In the genomic region with DNA sequence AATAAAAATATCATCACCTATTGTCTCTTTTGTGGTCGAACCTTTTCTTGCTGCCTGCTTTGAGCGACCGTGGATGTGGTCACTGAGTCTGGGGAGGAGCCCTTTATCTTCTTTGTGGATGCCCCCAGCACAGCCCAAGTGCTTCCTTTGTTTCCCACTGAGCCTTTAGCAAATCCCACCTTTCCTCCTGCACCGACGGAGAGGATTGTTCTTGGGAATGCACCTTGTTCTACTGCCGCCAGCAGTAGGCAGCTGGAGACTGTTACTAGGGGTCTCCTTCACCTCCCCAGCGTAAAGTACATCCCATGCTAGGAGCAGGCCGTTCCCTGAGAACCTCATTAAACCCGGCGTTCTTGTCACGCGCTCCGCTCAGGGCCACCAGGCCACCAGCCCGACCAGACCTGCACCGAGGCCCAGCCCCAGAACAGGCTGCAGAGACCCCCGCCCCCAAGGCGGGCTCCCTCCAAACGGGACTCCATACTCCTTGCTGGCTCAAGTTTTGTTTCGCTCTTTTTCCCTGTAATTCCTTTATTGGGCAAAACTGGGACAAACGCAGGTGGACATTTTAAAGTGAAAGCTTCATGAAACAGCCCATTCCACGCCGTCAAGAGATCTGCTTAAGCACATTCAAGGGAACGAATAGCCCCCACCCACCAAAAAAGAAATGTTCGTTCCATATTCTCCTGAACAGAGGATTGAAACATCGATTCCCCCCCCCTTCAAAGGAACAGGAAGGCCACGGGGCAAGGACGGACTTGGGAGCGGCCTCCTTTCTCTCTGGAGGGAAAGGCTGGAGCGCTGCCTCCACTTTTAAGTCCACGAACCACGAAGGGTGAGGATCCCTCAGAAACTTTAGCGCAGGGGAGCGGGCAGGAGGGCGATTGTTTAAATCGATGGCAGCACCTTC, we compare ENCODE assay signal across 8 cellular contexts. TPM values are rescaled to one million over a fixed set of nuclear protein-coding genes. Genes with fewer than 3 reads are reported as not detected.
DNase-seq lines count a peak whose midpoint lies in the region; ATAC-seq and TF ChIP-seq lines count a peak whose summit lies in the region.

No MANE protein-coding gene starts in this region.

- peak in 1 of 2 donors; percentile 19 for TF ChIP-seq POLR2A in uterus (IDR thresholded peaks at IDR 0.05)

- peak overlapping the region; percentile 99 for H3K4me3 Mint-ChIP-seq in nephron progenitor cell

- peaks cover 3% of the 10 kb centered on the region; the same call in 1 of the 2 replicates for H3K4me1 ChIP-seq in BE2C
- peaks cover 30% of the 10 kb centered on the region for H3K4me1 ChIP-seq in foreskin keratinocyte
- H3K4me1 ChIP-seq in uterus: peaks cover 0 to 11% of the 10 kb centered on the region in 2 donors

- peaks cover 56% of the 10 kb centered on the region for H3K4me1 Mint-ChIP-seq in nephron progenitor cell

- peak overlapping the region; percentile 89 for H3K27ac ChIP-seq in foreskin keratinocyte
- peak overlapping the region; percentile 97 to 100 for H3K27ac ChIP-seq in uterus

- no peaks in the 10 kb centered on the region for H3K27me3 ChIP-seq in BE2C
- no peaks in the 10 kb centered on the region for H3K27me3 ChIP-seq in foreskin keratinocyte
- no peaks in the 10 kb centered on the region for H3K27me3 ChIP-seq in uterus

- TF ChIP-seq CTCF in BE2C (IDR thresholded peaks at IDR 0.05; ENCODE audit: low read depth, low read length): no peak
- TF ChIP-seq CTCF in foreskin keratinocyte (conservative IDR thresholded peaks at IDR 0.05): no peak
- TF ChIP-seq CTCF in nephron progenitor cell (IDR thresholded peaks at IDR 0.05): no peak
- TF ChIP-seq CTCF in uterus (IDR thresholded peaks at IDR 0.05): peak in 2 of 4 experiments; percentile 25 to 26

- intact Hi-C loops in uterus (cut with DNase I; ENCODE audit: low total_unique reads): no loop called here

- H3K4me3 ChIP-seq in BE2C (ENCODE audit: low read depth, low read length) (peak overlapping the region; percentile 91), uterus (peak overlapping the region; percentile 68 to 78)

- peaks cover 38% of the 10 kb centered on the region for H3K36me3 ChIP-seq in BE2C
- no peaks in the 10 kb centered on the region for H3K36me3 ChIP-seq in uterus

- ATAC-seq in foreskin keratinocyte (no peak), GM21367 (IDR thresholded peaks at IDR 0.05; ENCODE audit: unreplicated experiment) (no peak)

- H3K9me3 ChIP-seq in BE2C (no peaks in the 10 kb centered on the region), uterus (no peaks in the 10 kb centered on the region)

- no peaks in the 10 kb centered on the region for H3K9me3 Mint-ChIP-seq in nephron progenitor cell

- DNase-seq in BE2C (peak; percentile 70), H4 (ENCODE audit: low spot score) (peak; percentile 39), NOMO-1 treated with dmso at 0.1 percent for 144 hours (lab: John Stamatoyannopoulos, UW; ENCODE audit: unreplicated experiment) (peak; percentile 39), foreskin keratinocyte (peak in 1 of 2 donors; percentile 42), nephron progenitor cell (peak; percentile 46), uterus (peak; percentile 60 to 65)
- peak; percentile 25 for DNase-seq in activated effector memory CD4-positive, alpha-beta T cell treated with Interleukin-2 at 50 U/mL for 16 hours

- peaks cover 4% of the 10 kb centered on the region for H3K27me3 Mint-ChIP-seq in nephron progenitor cell (ENCODE audit: low read depth, poor library complexity)

- H3K36me3 Mint-ChIP-seq in nephron progenitor cell (ENCODE audit: low read depth): peaks cover 33% of the 10 kb centered on the region

- H3K27ac Mint-ChIP-seq in nephron progenitor cell: peak overlapping the region; percentile 100

RNA-seq across cellular contexts. Expression of a gene that starts 1.1 kb away (rescaled TPM):
- 983 TPM for polyA plus RNA-seq in BE2C (2012; ENCODE audit: insufficient read depth, insufficient read length, low read depth)
- total RNA-seq in H4 (2014; rRNA removed; shearing (Covaris generic)): 30.6 and 52.6 TPM in 2 replicates
- total RNA-seq in foreskin keratinocyte: 141 and 157 TPM in 2 replicates
- 92.5 and 105 TPM in 2 replicates for polyA plus RNA-seq in foreskin keratinocyte
- 100 to 1,000 TPM in 3 of 4 donors, 10 to 100 TPM in 1; 77.1 to 249 (median 108) TPM for total RNA-seq in uterus

RNA-seq across cellular contexts. Expression of a gene that starts 23.4 kb away (rescaled TPM):
- polyA plus RNA-seq in BE2C (2012; ENCODE audit: insufficient read depth, insufficient read length, low read depth): 49.8 TPM
- total RNA-seq in H4 (2014; rRNA removed; shearing (Covaris generic)): 36.8 and 44.7 TPM in 2 replicates
- 36.2 and 36.8 TPM in 2 replicates for total RNA-seq in foreskin keratinocyte
- polyA plus RNA-seq in foreskin keratinocyte: 24.9 and 27.2 TPM in 2 replicates
- total RNA-seq in uterus: 10 to 100 TPM; 14.1 to 54.1 (median 37.9) TPM

RNA-seq across cellular contexts. Expression of a gene that starts 39.5 kb away (rescaled TPM):
- 1.4 TPM for polyA plus RNA-seq in BE2C (2012; ENCODE audit: insufficient read depth, insufficient read length, low read depth)
- 0.43 and 1.3 TPM in 2 replicates for total RNA-seq in H4 (2014; rRNA removed; shearing (Covaris generic))
- total RNA-seq in foreskin keratinocyte: 93.1 and 116 TPM in 2 replicates
- 286 and 294 TPM in 2 replicates for polyA plus RNA-seq in foreskin keratinocyte
- total RNA-seq in uterus: 10 to 100 TPM in 1 of 4 donors, 1 to 10 TPM in 2, not detected in 1; 1.3 to 12.3 (median 5.2) TPM

RNA-seq across cellular contexts. Expression of a gene that starts 46.4 kb away (rescaled TPM):
- polyA plus RNA-seq in BE2C (2012; ENCODE audit: insufficient read depth, insufficient read length, low read depth): 9.8 TPM
- total RNA-seq in H4 (2014; rRNA removed; shearing (Covaris generic)): 0.77 and 1.8 TPM in 2 replicates
- total RNA-seq in foreskin keratinocyte (0.99 and 1.6 TPM in 2 replicates), uterus (100 to 1,000 TPM in 2 of 4 donors, 10 to 100 TPM in 2; 25.6 to 197 (median 99.5) TPM)
- polyA plus RNA-seq in foreskin keratinocyte: 5.3 and 6.3 TPM in 2 replicates

RNA-seq across cellular contexts. Expression of a gene that starts 57.7 kb away (rescaled TPM):
- 233 TPM for polyA plus RNA-seq in BE2C (2012; ENCODE audit: insufficient read depth, insufficient read length, low read depth)
- 286 and 303 TPM in 2 replicates for total RNA-seq in H4 (2014; rRNA removed; shearing (Covaris generic))
- total RNA-seq in foreskin keratinocyte (164 and 177 TPM in 2 replicates), uterus (100 to 1,000 TPM in 2 of 4 donors, 10 to 100 TPM in 2; 53.0 to 362 (median 175) TPM)
- polyA plus RNA-seq in foreskin keratinocyte: 231 and 251 TPM in 2 replicates
